13 cellular contexts compared by ENCODE assay signal in genomic region chr12:53031616-53032015, GRCh38.
"Had no signal": no experiment of that assay in that cellular context is flagged by ENCODE, and none has a peak within 500 bp of the region (broad histone marks: within the 10 kb centered on the region; RNA-seq: fewer than 3 reads in every experiment).

No MANE protein-coding gene starts in this region.

- DNase-seq: activated CD4-positive, alpha-beta T cell treated with anti-CD3 and anti-CD28 coated beads, Interleukin-2, amount 10 ng/mL, durations not matched to agents 7 days and 5 days; activated CD8-positive, alpha-beta memory T cell treated with anti-CD3 and anti-CD28 coated beads, Interleukin-2, amount 50 U/mL, for 48 hours; dermis blood vessel endothelial cell; effector memory CD8-positive, alpha-beta T cell; heart right ventricle; left cardiac atrium; naive thymus-derived CD8-positive, alpha-beta T cell had no signal

- H3K27ac Mint-ChIP-seq: activated CD4-positive, alpha-beta T cell treated with anti-CD3 and anti-CD28 coated beads, Interleukin-2, amount 10 ng/mL, durations not matched to agents 7 days and 5 days; activated T-helper 1 cell treated with anti-CD3 and anti-CD28 coated beads, Interleukin-12 subunit alpha, Interleukin-12 subunit beta, Interleukin-2, Interleukin-4 antibody, amounts not matched to agents 30 ng/mL and 10 ng/mL and 1 ng/mL, durations not matched to agents 14 hours and 24 hours and 36 hours; stimulated activated effector memory CD8-positive, alpha-beta T cell treated with anti-CD3 and anti-CD28 coated beads, Interleukin-12 subunit alpha, Interleukin-12 subunit beta, amount 100 ng/mL, for 72 hours; T-helper 2 cell treated with Interferon-gamma antibody and Interleukin-4, amounts not matched to agents 5 μg/mL and 100 μg/mL, for 36 hours had no signal

- H3K4me3 Mint-ChIP-seq: activated CD4-positive, alpha-beta T cell treated with anti-CD3 and anti-CD28 coated beads, Interleukin-2, amount 10 ng/mL, durations not matched to agents 7 days and 5 days; activated T-helper 1 cell treated with anti-CD3 and anti-CD28 coated beads, Interleukin-12 subunit alpha, Interleukin-12 subunit beta, Interleukin-2, Interleukin-4 antibody, amounts not matched to agents 30 ng/mL and 10 ng/mL and 1 ng/mL, durations not matched to agents 14 hours and 24 hours and 36 hours; effector memory CD8-positive, alpha-beta T cell; naive thymus-derived CD8-positive, alpha-beta T cell; stimulated activated effector memory CD8-positive, alpha-beta T cell treated with anti-CD3 and anti-CD28 coated beads, Interleukin-12 subunit alpha, Interleukin-12 subunit beta, amount 100 ng/mL, for 72 hours; T-helper 2 cell treated with Interferon-gamma antibody and Interleukin-4, amounts not matched to agents 5 μg/mL and 100 μg/mL, for 36 hours had no signal

- H3K27me3 Mint-ChIP-seq: activated CD4-positive, alpha-beta T cell treated with anti-CD3 and anti-CD28 coated beads, Interleukin-2, amount 10 ng/mL, durations not matched to agents 7 days and 5 days; effector memory CD8-positive, alpha-beta T cell; naive thymus-derived CD8-positive, alpha-beta T cell had no signal

- H3K9me3 Mint-ChIP-seq: activated CD4-positive, alpha-beta T cell treated with anti-CD3 and anti-CD28 coated beads, Interleukin-2, amount 10 ng/mL, durations not matched to agents 7 days and 5 days; activated T-helper 1 cell treated with anti-CD3 and anti-CD28 coated beads, Interleukin-12 subunit alpha, Interleukin-12 subunit beta, Interleukin-2, Interleukin-4 antibody, amounts not matched to agents 30 ng/mL and 10 ng/mL and 1 ng/mL, durations not matched to agents 14 hours and 24 hours and 36 hours; effector memory CD8-positive, alpha-beta T cell; naive thymus-derived CD8-positive, alpha-beta T cell; stimulated activated effector memory CD8-positive, alpha-beta T cell treated with anti-CD3 and anti-CD28 coated beads, Interleukin-12 subunit alpha, Interleukin-12 subunit beta, amount 100 ng/mL, for 72 hours; T-helper 2 cell treated with Interferon-gamma antibody and Interleukin-4, amounts not matched to agents 5 μg/mL and 100 μg/mL, for 36 hours had no signal

- H3K4me3 ChIP-seq: ascending aorta, gastroesophageal sphincter, heart right ventricle had no signal

- ATAC-seq: effector memory CD8-positive, alpha-beta T cell; gastroesophageal sphincter; heart right ventricle; left cardiac atrium; naive thymus-derived CD8-positive, alpha-beta T cell; stimulated activated effector memory CD8-positive, alpha-beta T cell treated with anti-CD3 and anti-CD28 coated beads, Interleukin-12 subunit alpha, Interleukin-12 subunit beta, amount 100 ng/mL, for 72 hours had no signal

- H3K9me3 ChIP-seq: ascending aorta, gastroesophageal sphincter, heart right ventricle had no signal

- H3K27ac ChIP-seq: ascending aorta, epithelial cell of prostate, gastroesophageal sphincter, heart right ventricle had no signal

- H3K27me3 ChIP-seq: ascending aorta, gastroesophageal sphincter, heart right ventricle had no signal

- H3K4me1 ChIP-seq: ascending aorta, gastroesophageal sphincter had no signal
